Comparison of ENCODE assay signal across 9 cellular contexts in the genomic region with DNA sequence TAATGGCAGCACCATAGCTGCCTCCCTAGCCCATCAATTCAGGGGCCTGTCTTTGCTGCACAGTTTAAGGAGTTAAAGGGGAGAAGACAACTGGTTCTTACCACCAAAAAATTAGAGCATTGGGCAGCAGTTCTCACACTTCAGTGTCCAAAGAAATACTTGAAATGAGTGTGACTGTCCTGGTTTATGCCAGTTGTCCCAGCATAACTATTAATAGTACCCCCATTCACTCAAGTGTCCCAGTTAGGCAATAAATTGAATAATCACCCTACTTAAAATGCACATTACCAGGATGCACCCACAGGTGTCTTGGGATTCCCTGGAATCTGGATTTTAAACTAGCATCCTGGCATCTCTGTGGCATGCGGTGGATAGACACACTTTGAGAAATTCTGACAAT. TPM values are rescaled to one million over a fixed set of nuclear protein-coding genes. Genes with fewer than 3 reads are reported as not detected.
"Had no signal": no experiment of that assay in that cellular context is flagged by ENCODE, and none has a peak within 500 bp of the region (broad histone marks: within the 10 kb centered on the region; RNA-seq: fewer than 3 reads in every experiment).

No MANE protein-coding gene starts in this region.

- H2AFZ ChIP-seq: GM23248 had no signal

- H3K4me3 ChIP-seq: GM23248, HAP-1, K562 had no signal

- H3K9me3 ChIP-seq: HAP-1 had no signal

- H3K27ac Mint-ChIP-seq: HFFc6 had no signal

- H3K36me3 ChIP-seq: HAP-1 had no signal

- H3K27ac ChIP-seq: GM23248 had no signal

- DNase-seq: GM23248, GOT3, H7, HFFc6, IMR-90 had no signal

- H3K9ac ChIP-seq: GM23248 had no signal

- H3K9me3 Mint-ChIP-seq: HFFc6 had no signal

- H3K4me1 ChIP-seq: HAP-1 had no signal

- H3K4me3 Mint-ChIP-seq: HFFc6 had no signal

RNA-seq across cellular contexts. Expression of gene FAM163A, which starts 51.1 kb away (rescaled TPM):
- total RNA-seq: GM23248, H4, HFFc6, HT-29, IMR-90, K562 had no signal
- polyA plus RNA-seq: GM23248, IMR-90, K562 had no signal
